ENCODE assay signal across 22 cellular contexts in the genomic region with DNA sequence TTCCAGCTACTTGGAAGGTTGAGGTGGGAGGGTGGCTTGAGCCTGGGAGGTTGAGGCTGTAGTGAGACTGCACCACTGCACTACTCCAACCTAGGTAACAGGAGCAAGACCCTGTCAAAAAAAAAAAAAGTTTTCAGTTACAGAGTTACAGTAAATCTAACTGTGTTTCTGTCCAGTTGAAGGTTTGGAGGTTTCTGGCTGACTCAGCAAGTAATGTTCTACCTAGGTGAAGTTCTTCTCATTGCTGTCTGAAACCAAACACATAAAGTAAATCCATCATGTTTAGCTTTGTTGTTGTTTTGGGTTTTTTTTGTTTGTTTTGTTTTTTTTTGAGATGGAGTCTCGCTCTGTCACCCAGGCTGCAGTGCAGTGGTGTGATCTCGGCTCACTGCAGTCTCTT. TPM values are rescaled to one million over a fixed set of nuclear protein-coding genes. Genes with fewer than 3 reads are reported as not detected.
DNase-seq lines count a peak whose midpoint lies in the region; ATAC-seq, FAIRE-seq and TF ChIP-seq lines count a peak whose summit lies in the region.
"Had no signal": no experiment of that assay in that cellular context is flagged by ENCODE, and none has a peak within 500 bp of the region (broad histone marks: within the 10 kb centered on the region; RNA-seq: fewer than 3 reads in every experiment).

No MANE protein-coding gene starts in this region.

- no peaks in the 10 kb centered on the region for H3K9me1 ChIP-seq in IMR-90 (ENCODE audit: insufficient read depth, low read length)

- POLR2A ChIA-PET in HepG2 (lab: Yijun Ruan, JAX) (no interaction called here), IMR-90 (lab: Charles Lee; ENCODE audit: unreplicated experiment) (no interaction called here)

- no TSS peak for BruUV-seq in HepG2 (replicated peaks; lab: Mats Ljungman, UMichigan)
- BruUV-seq in IMR-90 (replicated peaks; lab: Mats Ljungman, UMichigan), result no TSS peak

- no peaks in the 10 kb centered on the region for H3K36me3 ChIP-seq in HepG2 (replicated peaks in 1 of 2; ENCODE audit: control insufficient read depth in 1 of 2, insufficient read depth in 2 of 2, low read length in 2 of 2)
- H3K36me3 ChIP-seq in right lobe of liver, result no peaks in the 10 kb centered on the region
- no peaks in the 10 kb centered on the region for H3K36me3 ChIP-seq in IMR-90 (ENCODE audit: control insufficient read depth, insufficient read depth, low read length)

- dilution Hi-C loops in IMR-90 (cut with HindIII; ENCODE audit: low sequenced_read_pairs, unreplicated experiment), result no loop called here

- H2AFZ ChIP-seq in HepG2 (ENCODE audit: low read length), result no peak overlapping the region
- H2AFZ ChIP-seq in IMR-90 (replicated peaks; ENCODE audit: low read length, poor library complexity), result no peak overlapping the region

- H3K9me3 ChIP-seq in HepG2 (ENCODE audit: low read length), result no peaks in the 10 kb centered on the region
- H3K9me3 ChIP-seq in right lobe of liver, result no peaks in the 10 kb centered on the region
- H3K9me3 ChIP-seq in IMR-90 (ENCODE audit: control insufficient read depth, insufficient read depth, low read length), result no peaks in the 10 kb centered on the region
- H3K9me3 ChIP-seq: BLaER1 treated with 17β-estradiol and CSF1 and Interleukin-3, amounts not matched to agents 10 nM and 100 nM; Caco-2 had no signal

- TF ChIP-seq EP300 in HepG2 (IDR thresholded peaks at IDR 0.05; ENCODE audit: low read depth in 2 of 2, low read length in 2 of 2) (no peak), HepG2 (CRISPR knock-in tag; IDR thresholded peaks at IDR 0.05; ENCODE audit: borderline replicate concordance) (no peak)

- H3K27me3 ChIP-seq in HepG2 (ENCODE audit: control insufficient read depth in 1 of 2, insufficient read depth in 2 of 2, low read length in 2 of 2) (no peaks in the 10 kb centered on the region), right lobe of liver (no peaks in the 10 kb centered on the region), IMR-90 (ENCODE audit: control insufficient read depth, insufficient read depth, low read length) (no peaks in the 10 kb centered on the region)
- H3K27me3 ChIP-seq: BLaER1 treated with 17β-estradiol and CSF1 and Interleukin-3, amounts not matched to agents 10 nM and 100 nM had no signal

- TF ChIP-seq RAD21 in HepG2 (CRISPR knock-in tag; IDR thresholded peaks at IDR 0.05) (no peak), IMR-90 (IDR thresholded peaks at IDR 0.05; ENCODE audit: low read length) (no peak)

- H3K79me1 ChIP-seq in IMR-90 (ENCODE audit: low read depth in 1 of 2, low read length in 2 of 2), result no peaks in the 10 kb centered on the region

- TF ChIP-seq CTCF in HepG2 (CRISPR knock-in tag; IDR thresholded peaks at IDR 0.05) (no peak), right lobe of liver (IDR thresholded peaks at IDR 0.05) (no peak), IMR-90 (conservative IDR thresholded peaks at IDR 0.05; ENCODE audit: low read depth, low read length) (no peak)

- H2AK9ac ChIP-seq in IMR-90 (replicated peaks; ENCODE audit: low read depth, low read length, poor library complexity), result no peak overlapping the region

- H3K4me3 ChIP-seq in HepG2 (replicated peaks in 1 of 3; ENCODE audit: insufficient read depth in 1 of 3, low read depth in 2 of 3, low read length in 3 of 3) (no peak overlapping the region), right lobe of liver (no peak overlapping the region), IMR-90 (ENCODE audit: insufficient read depth, low read depth, low read length) (no peak overlapping the region)
- H3K4me3 ChIP-seq: BLaER1 treated with 17β-estradiol and CSF1 and Interleukin-3, amounts not matched to agents 10 nM and 100 nM had no signal

- H2BK15ac ChIP-seq in IMR-90 (ENCODE audit: low read depth, low read length), result no peak overlapping the region

- WGBS in HepG2 (ENCODE audit: low lambda C conversion rate), result 100% methylated on average over 2 of the region's 2 CpGs
- WGBS in right lobe of liver (ENCODE audit: insufficient coverage, low coverage, low lambda C conversion rate, missing lambda C conversion rate), result 94% methylated on average over 2 of the region's 2 CpGs
- no CpG with 5 or more reads among the region's 2 CpGs for WGBS in IMR-90 (ENCODE audit: extremely low coverage in 2 of 2, insufficient read length in 1 of 2), 2 experiments

- H3K79me2 ChIP-seq in HepG2 (ENCODE audit: insufficient read depth, low read length), result peaks cover 2% of the 10 kb centered on the region

- ATAC-seq in HepG2, result no peak
- ATAC-seq in right lobe of liver, result no peak
- no peak for ATAC-seq in IMR-90 (ENCODE audit: low read depth)
- ATAC-seq in HG03095 (IDR thresholded peaks at IDR 0.05; ENCODE audit: unreplicated experiment), result no peak
- no peak for ATAC-seq in GM21423 (IDR thresholded peaks at IDR 0.05; ENCODE audit: unreplicated experiment)
- ATAC-seq: CD8-positive, alpha-beta T cell had no signal

- H3K4me1 ChIP-seq in HepG2 (ENCODE audit: insufficient read depth, low read length) (peaks cover 18% of the 10 kb centered on the region), right lobe of liver (peaks cover 0 to 6% (median 0%) of the 10 kb centered on the region in 4 donors), IMR-90 (ENCODE audit: control insufficient read depth, insufficient read depth, low read length) (no peaks in the 10 kb centered on the region)
- H3K4me1 ChIP-seq: BLaER1 treated with 17β-estradiol and CSF1 and Interleukin-3, amounts not matched to agents 10 nM and 100 nM; Caco-2 had no signal

- H4K8ac ChIP-seq in IMR-90 (ENCODE audit: low read depth in 2 of 2, low read length in 2 of 2), result no peak overlapping the region

- H3K4me2 ChIP-seq in HepG2 (ENCODE audit: low read depth, low read length) (no peak overlapping the region), IMR-90 (ENCODE audit: low read depth, low read length) (no peak overlapping the region)
- H3K4me2 ChIP-seq: BLaER1 treated with 17β-estradiol and CSF1 and Interleukin-3, amounts not matched to agents 10 nM and 100 nM had no signal

- H2BK20ac ChIP-seq in IMR-90 (ENCODE audit: low read depth, low read length), result no peak overlapping the region

- no peak overlapping the region for H3K18ac ChIP-seq in IMR-90 (ENCODE audit: low read depth, low read length)

- H3K27ac ChIP-seq in HepG2 (ENCODE audit: extremely low read length, insufficient read depth, low read length) (no peak overlapping the region), right lobe of liver (no peak overlapping the region), IMR-90 (ENCODE audit: insufficient read depth, low read length) (no peak overlapping the region)
- H3K27ac ChIP-seq: BLaER1 treated with 17β-estradiol and CSF1 and Interleukin-3, amounts not matched to agents 10 nM and 100 nM; C4-2B had no signal

- DNase-seq in HepG2 (ENCODE audit: low spot score) (no peak), right lobe of liver (no peak), IMR-90 (no peak)
- DNase-seq: 8988T; AML-193; Caco-2; Calu3; CD4-positive, alpha-beta T cell; CD8-positive, alpha-beta T cell; DMS79 treated with DMSO at 0.1 percent for 48 hours; GF-D8 had no signal

- H2BK120ac ChIP-seq in IMR-90 (ENCODE audit: low read depth, low read length), result no peak overlapping the region

- no peak overlapping the region for H3K4ac ChIP-seq in IMR-90 (ENCODE audit: low read depth, low read length)

- H4K20me1 ChIP-seq in HepG2 (ENCODE audit: insufficient read depth, low read length), result no peaks in the 10 kb centered on the region
- H4K20me1 ChIP-seq in IMR-90 (ENCODE audit: insufficient read depth, low read length), result no peaks in the 10 kb centered on the region
- H4K20me1 ChIP-seq: BLaER1 treated with 17β-estradiol and CSF1 and Interleukin-3, amounts not matched to agents 10 nM and 100 nM had no signal

- H4K91ac ChIP-seq in IMR-90 (ENCODE audit: insufficient read depth, low read depth, low read length), result no peak overlapping the region

- TF ChIP-seq POLR2A in HepG2 (IDR thresholded peaks at IDR 0.05; ENCODE audit: insufficient read depth in 1 of 2, low read depth in 2 of 2, low read length in 2 of 2) (no peak), right lobe of liver (IDR thresholded peaks at IDR 0.05) (no peak), IMR-90 (IDR thresholded peaks at IDR 0.05; ENCODE audit: low read depth, low read length) (no peak)

- in situ Hi-C loops in HepG2 (cut with HindIII; ENCODE audit: extremely low pct_ligation_motif_present, low pct_unique_long_range_greater_than_20kb) (no loop called here), IMR-90 (cut with MboI; ENCODE audit: low sequenced_read_pairs) (no loop called here)

- H3K56ac ChIP-seq in IMR-90 (ENCODE audit: extremely low read depth, insufficient read depth, low read length), result no peak overlapping the region

- H4K5ac ChIP-seq in IMR-90 (ENCODE audit: low read depth, low read length), result no peak overlapping the region

- intact Hi-C loops in HepG2 (cut with micrococcal nuclease; ENCODE audit: unreplicated experiment) (no loop called here), right lobe of liver (cut with DNase I) (no loop called here), IMR-90 (cut with micrococcal nuclease) (no loop called here)

- CTCF ChIA-PET in HepG2 (lab: Yijun Ruan, JAX; ENCODE audit: low intra/inter-chr PET ratio, low total read pairs) (no interaction called here), IMR-90 (lab: Yijun Ruan, JAX) (interaction anchor here (0.6 to 1.2 kb wide), 2 partner anchors 21 to 49 kb away, joined by 5 to 6 read pairs; no protein-coding TSS in a partner anchor)

- no peak overlapping the region for H3K23ac ChIP-seq in IMR-90 (ENCODE audit: low read depth, low read length)

- no peak for FAIRE-seq in HepG2 (lab: Jason Lieb, UNC)
- FAIRE-seq: A204.1, D721Med, G401.6, GM12891, GM19239 had no signal

- H2BK5ac ChIP-seq in IMR-90 (ENCODE audit: low read depth, low read length, poor library complexity, severe bottlenecking), result no peak overlapping the region

- no peak overlapping the region for H2AK5ac ChIP-seq in IMR-90 (ENCODE audit: low read depth, low read length)

- no peak overlapping the region for H3K14ac ChIP-seq in IMR-90 (replicated peaks; ENCODE audit: low read depth, low read length)

- H3K9ac ChIP-seq in HepG2 (ENCODE audit: insufficient read depth, low read depth, low read length) (no peak overlapping the region), IMR-90 (ENCODE audit: low read depth, low read length) (no peak overlapping the region)
- H3K9ac ChIP-seq: BLaER1 treated with 17β-estradiol and CSF1 and Interleukin-3, amounts not matched to agents 10 nM and 100 nM had no signal

RNA-seq across cellular contexts. Expression of gene ANKHD1, which starts 7.9 kb away (rescaled TPM):
- total RNA-seq in HepG2 (2016; rRNA removed; fragmentation: Illumina TruSeq; extraction: Trizol), result 69.9 and 101 TPM in 2 replicates
- total RNA-seq in HepG2 (2016; cell fraction: cytosol; rRNA removed; fragmentation: Illumina TruSeq; extraction: Trizol; ENCODE audit: low read depth), result 59.7 and 69.1 TPM in 2 replicates
- total RNA-seq in HepG2 (2016; cell fraction: insoluble cytoplasmic fraction; rRNA removed; fragmentation: Illumina TruSeq; extraction: Trizol), result 69.9 and 98.6 TPM in 2 replicates
- 33.7 and 41.4 TPM in 2 replicates for total RNA-seq in HepG2 (2016; cell fraction: membrane; rRNA removed; fragmentation: Illumina TruSeq; extraction: Trizol)
- 106 and 125 TPM in 2 replicates for total RNA-seq in HepG2 (2016; cell fraction: nucleus; rRNA removed; fragmentation: Illumina TruSeq; extraction: Trizol)
- polyA plus RNA-seq in HepG2 (2011; rRNA removed), result 68.5 and 82.0 TPM in 2 replicates
- polyA plus RNA-seq in HepG2 (2011; cell fraction: cytosol; rRNA removed), result 33.7 and 45.2 TPM in 2 replicates
- 104 and 105 TPM in 2 replicates for polyA plus RNA-seq in HepG2 (2011; cell fraction: nucleus; rRNA removed)
- polyA plus RNA-seq in HepG2 (2012), result 56.5 and 76.2 TPM in 2 replicates
- 2.7 and 3.1 TPM in 2 replicates for polyA plus RNA-seq in HepG2 (2016; cell fraction: cytosol; fragmentation: Illumina TruSeq; extraction: Trizol; ENCODE audit: low read depth)
- 76.7 and 87.6 TPM in 2 replicates for polyA plus RNA-seq in HepG2 (2016; cell fraction: insoluble cytoplasmic fraction; fragmentation: Illumina TruSeq; extraction: Trizol; ENCODE audit: low read depth)
- 7.0 and 8.2 TPM in 2 replicates for polyA plus RNA-seq in HepG2 (2016; cell fraction: membrane; fragmentation: Illumina TruSeq; extraction: Trizol; ENCODE audit: low read depth)
- polyA plus RNA-seq in HepG2 (2016; cell fraction: nucleus; fragmentation: Illumina TruSeq; extraction: Trizol; ENCODE audit: insufficient read depth, low read depth), result 142 and 161 TPM in 2 replicates
- 130 and 138 TPM in 2 replicates for polyA minus RNA-seq in HepG2 (2011; rRNA and poly(A)+ RNA removed; ENCODE audit: low replicate concordance)
- 52.8 and 61.5 TPM in 2 replicates for polyA minus RNA-seq in HepG2 (2011; cell fraction: cytosol; rRNA and poly(A)+ RNA removed)
- 183 and 186 TPM in 2 replicates for polyA minus RNA-seq in HepG2 (2011; cell fraction: nucleus; rRNA and poly(A)+ RNA removed)
- 10 to 100 TPM; 45.5 to 73.2 (median 62.6) TPM for total RNA-seq in right lobe of liver
- 36.7 and 46.4 TPM in 2 replicates for total RNA-seq in IMR-90 (2012; rRNA removed)
- 29.1 and 32.1 TPM in 2 replicates for polyA plus RNA-seq in IMR-90 (2012; rRNA removed)
- polyA plus RNA-seq in IMR-90 (2012; cell fraction: cytosol; rRNA removed), result 10.5 and 11.1 TPM in 2 replicates
- 33.6 and 94.7 TPM in 2 replicates for polyA plus RNA-seq in IMR-90 (2012; cell fraction: nucleus; rRNA removed; ENCODE audit: low replicate concordance)

RNA-seq across cellular contexts. Expression of gene SLC4A9, which starts 33.7 kb away (rescaled TPM):
- total RNA-seq in HepG2 (2016; rRNA removed; fragmentation: Illumina TruSeq; extraction: Trizol) (not detected in 2 replicates), right lobe of liver (not detected), IMR-90 (2012; rRNA removed) (not detected in 2 replicates)
- total RNA-seq in HepG2 (2016; cell fraction: cytosol; rRNA removed; fragmentation: Illumina TruSeq; extraction: Trizol; ENCODE audit: low read depth), result not detected in 2 replicates
- not detected in 2 replicates for total RNA-seq in HepG2 (2016; cell fraction: insoluble cytoplasmic fraction; rRNA removed; fragmentation: Illumina TruSeq; extraction: Trizol)
- not detected in 2 replicates for total RNA-seq in HepG2 (2016; cell fraction: membrane; rRNA removed; fragmentation: Illumina TruSeq; extraction: Trizol)
- not detected in 2 replicates for total RNA-seq in HepG2 (2016; cell fraction: nucleus; rRNA removed; fragmentation: Illumina TruSeq; extraction: Trizol)
- polyA plus RNA-seq in HepG2 (2011; rRNA removed) (0.05 TPM in 1 of 2 replicates, not detected in the other), IMR-90 (2012; rRNA removed) (not detected in 2 replicates)
- polyA plus RNA-seq in HepG2 (2011; cell fraction: cytosol; rRNA removed), result 0.01 TPM in 1 of 2 replicates, not detected in the other
- 0.10 and 0.40 TPM in 2 replicates for polyA plus RNA-seq in HepG2 (2011; cell fraction: nucleus; rRNA removed)
- not detected in 2 replicates for polyA plus RNA-seq in HepG2 (2012)
- not detected in 2 replicates for polyA plus RNA-seq in HepG2 (2016; cell fraction: cytosol; fragmentation: Illumina TruSeq; extraction: Trizol; ENCODE audit: low read depth)
- polyA plus RNA-seq in HepG2 (2016; cell fraction: insoluble cytoplasmic fraction; fragmentation: Illumina TruSeq; extraction: Trizol; ENCODE audit: low read depth), result not detected in 2 replicates
- not detected in 2 replicates for polyA plus RNA-seq in HepG2 (2016; cell fraction: membrane; fragmentation: Illumina TruSeq; extraction: Trizol; ENCODE audit: low read depth)
- not detected in 2 replicates for polyA plus RNA-seq in HepG2 (2016; cell fraction: nucleus; fragmentation: Illumina TruSeq; extraction: Trizol; ENCODE audit: insufficient read depth, low read depth)
- not detected in 2 replicates for polyA minus RNA-seq in HepG2 (2011; rRNA and poly(A)+ RNA removed; ENCODE audit: low replicate concordance)
- polyA minus RNA-seq in HepG2 (2011; cell fraction: cytosol; rRNA and poly(A)+ RNA removed), result not detected in 2 replicates
- 0.12 TPM in 1 of 2 replicates, not detected in the other for polyA minus RNA-seq in HepG2 (2011; cell fraction: nucleus; rRNA and poly(A)+ RNA removed)
- not detected in 2 replicates for polyA plus RNA-seq in IMR-90 (2012; cell fraction: cytosol; rRNA removed)
- polyA plus RNA-seq in IMR-90 (2012; cell fraction: nucleus; rRNA removed; ENCODE audit: low replicate concordance), result 0.05 and 0.19 TPM in 2 replicates
- total RNA-seq: B cell; Calu3; CD4-positive, alpha-beta T cell; CD8-positive, alpha-beta T cell had no signal
- polyA plus RNA-seq: BJ had no signal

RNA-seq across cellular contexts. Expression of gene HBEGF, which starts 47.3 kb away (rescaled TPM):
- 0.77 and 1.7 TPM in 2 replicates for total RNA-seq in HepG2 (2016; rRNA removed; fragmentation: Illumina TruSeq; extraction: Trizol)
- total RNA-seq in HepG2 (2016; cell fraction: cytosol; rRNA removed; fragmentation: Illumina TruSeq; extraction: Trizol; ENCODE audit: low read depth), result 0.20 and 0.26 TPM in 2 replicates
- total RNA-seq in HepG2 (2016; cell fraction: insoluble cytoplasmic fraction; rRNA removed; fragmentation: Illumina TruSeq; extraction: Trizol), result 0.58 and 1.5 TPM in 2 replicates
- 0.45 and 0.62 TPM in 2 replicates for total RNA-seq in HepG2 (2016; cell fraction: membrane; rRNA removed; fragmentation: Illumina TruSeq; extraction: Trizol)
- 1.3 and 2.3 TPM in 2 replicates for total RNA-seq in HepG2 (2016; cell fraction: nucleus; rRNA removed; fragmentation: Illumina TruSeq; extraction: Trizol)
- polyA plus RNA-seq in HepG2 (2011; rRNA removed), result 4.3 and 5.0 TPM in 2 replicates
- 3.5 and 3.7 TPM in 2 replicates for polyA plus RNA-seq in HepG2 (2011; cell fraction: cytosol; rRNA removed)
- polyA plus RNA-seq in HepG2 (2011; cell fraction: nucleus; rRNA removed), result 3.4 and 3.9 TPM in 2 replicates
- 1.4 and 3.0 TPM in 2 replicates for polyA plus RNA-seq in HepG2 (2012)
- polyA plus RNA-seq in HepG2 (2016; cell fraction: cytosol; fragmentation: Illumina TruSeq; extraction: Trizol; ENCODE audit: low read depth), result 0.14 and 0.17 TPM in 2 replicates
- polyA plus RNA-seq in HepG2 (2016; cell fraction: insoluble cytoplasmic fraction; fragmentation: Illumina TruSeq; extraction: Trizol; ENCODE audit: low read depth), result 0.79 and 0.88 TPM in 2 replicates
- 0.26 TPM in 2 replicates for polyA plus RNA-seq in HepG2 (2016; cell fraction: membrane; fragmentation: Illumina TruSeq; extraction: Trizol; ENCODE audit: low read depth)
- polyA plus RNA-seq in HepG2 (2016; cell fraction: nucleus; fragmentation: Illumina TruSeq; extraction: Trizol; ENCODE audit: insufficient read depth, low read depth), result 1.8 and 1.9 TPM in 2 replicates
- 1.0 and 3.2 TPM in 2 replicates for polyA minus RNA-seq in HepG2 (2011; rRNA and poly(A)+ RNA removed; ENCODE audit: low replicate concordance)
- 1.4 and 1.5 TPM in 2 replicates for polyA minus RNA-seq in HepG2 (2011; cell fraction: cytosol; rRNA and poly(A)+ RNA removed)
- 3.5 and 4.1 TPM in 2 replicates for polyA minus RNA-seq in HepG2 (2011; cell fraction: nucleus; rRNA and poly(A)+ RNA removed)
- 1 to 10 TPM in 2 of 6 experiments, under 1 TPM in 4; 0.42 to 1.8 (median 0.78) TPM for total RNA-seq in right lobe of liver
- total RNA-seq in IMR-90 (2012; rRNA removed), result 18.8 and 26.9 TPM in 2 replicates
- polyA plus RNA-seq in IMR-90 (2012; rRNA removed), result 36.1 and 48.7 TPM in 2 replicates
- polyA plus RNA-seq in IMR-90 (2012; cell fraction: cytosol; rRNA removed), result 31.0 and 54.1 TPM in 2 replicates
- polyA plus RNA-seq in IMR-90 (2012; cell fraction: nucleus; rRNA removed; ENCODE audit: low replicate concordance), result 41.9 and 95.5 TPM in 2 replicates
